35 cellular contexts compared by ENCODE assay signal in the genomic region with DNA sequence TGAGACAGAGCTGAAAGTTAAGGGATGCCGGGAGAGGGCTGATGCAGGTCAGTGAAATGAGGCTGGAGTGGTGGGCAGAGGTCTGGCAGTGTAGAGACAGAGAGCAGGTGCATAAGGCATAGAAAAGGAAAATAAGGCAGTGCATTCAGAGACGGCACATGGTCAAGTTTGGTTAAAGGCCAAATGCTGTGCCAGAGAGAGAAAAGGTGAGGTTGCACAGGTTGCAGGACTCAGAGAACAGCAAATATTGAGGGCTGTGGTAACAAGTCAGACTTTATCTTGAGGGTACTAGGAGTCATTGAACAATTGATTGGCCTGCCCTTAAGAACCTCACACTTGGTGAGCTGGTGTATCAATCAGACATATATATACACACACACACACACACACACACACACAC.
DNase-seq lines count a peak whose midpoint lies in the region; ATAC-seq, FAIRE-seq and TF ChIP-seq lines count a peak whose summit lies in the region.
"Had no signal": no experiment of that assay in that cellular context is flagged by ENCODE, and none has a peak within 500 bp of the region (broad histone marks: within the 10 kb centered on the region; RNA-seq: fewer than 3 reads in every experiment).

No MANE protein-coding gene starts in this region.

- DNase-seq in right lobe of liver (peak in 1 of 3 donors; percentile 68), HepG2 (ENCODE audit: low spot score) (no peak), HTR-8/SVneo (ENCODE audit: insufficient read length, low spot score) (no peak), left lobe of liver (ENCODE audit: low spot score) (peak; percentile 69), urothelium cell line (ENCODE audit: low spot score) (no peak), prostate gland (ENCODE audit: low spot score) (no peak), iPS-NIHi7 (ENCODE audit: extremely low spot score) (no peak), GM10266 (ENCODE audit: extremely low spot score) (no peak)
- DNase-seq: 8988T; ACHN; AML-193; BE2C; C1 segment of cervical spinal cord; Caco-2; Calu3; CD4-positive, alpha-beta memory T cell; CD4-positive, alpha-beta T cell; CD4-positive, CD25-positive, alpha-beta regulatory T cell; CD8-positive, alpha-beta memory T cell; CD8-positive, alpha-beta T cell; COR-L47; DMS 273 treated with DMSO at 0.1 percent for 48 hours; DMS153; DMS53; DMS79; DMS79 treated with DMSO at 0.1 percent for 48 hours; DND-41; EL had no signal

- H3K4me2 ChIP-seq in HepG2 (ENCODE audit: low read depth, low read length), result no peak overlapping the region
- H3K4me2 ChIP-seq: A549; BLaER1; BLaER1 treated with 17β-estradiol and CSF1 and Interleukin-3, amounts not matched to agents 10 nM and 100 nM had no signal

- no peak for TF ChIP-seq CTCF in right lobe of liver (IDR thresholded peaks at IDR 0.05)
- no peak for TF ChIP-seq CTCF in HepG2 (CRISPR knock-in tag; IDR thresholded peaks at IDR 0.05)
- TF ChIP-seq CTCF in prostate gland (IDR thresholded peaks at IDR 0.05), result no peak
- no peak for TF ChIP-seq CTCF in GM10266 (IDR thresholded peaks at IDR 0.05; ENCODE audit: control insufficient read depth, insufficient read depth, low read depth, missing control alignments)

- CTCF ChIA-PET in HepG2 (lab: Yijun Ruan, JAX; ENCODE audit: low intra/inter-chr PET ratio, low total read pairs), result no interaction called here

- in situ Hi-C loops in HepG2 (cut with HindIII; ENCODE audit: extremely low pct_ligation_motif_present, low pct_unique_long_range_greater_than_20kb), result no loop called here

- POLR2A ChIA-PET in HepG2 (lab: Yijun Ruan, JAX), result no interaction called here

- H3K36me3 ChIP-seq in right lobe of liver (no peaks in the 10 kb centered on the region), HepG2 (replicated peaks in 1 of 2; ENCODE audit: control insufficient read depth in 1 of 2, insufficient read depth in 2 of 2, low read length in 2 of 2) (no peaks in the 10 kb centered on the region), prostate gland (no peaks in the 10 kb centered on the region)
- H3K36me3 ChIP-seq: BE2C; BLaER1; BLaER1 treated with 17β-estradiol and CSF1 and Interleukin-3, amounts not matched to agents 10 nM and 100 nM had no signal

- ATAC-seq in right lobe of liver (peak; percentile 61 to 75 (median 70)), HepG2 (no peak), left lobe of liver (peak; percentile 77)
- ATAC-seq: A549; CD8-positive, alpha-beta T cell had no signal

- WGBS in right lobe of liver (ENCODE audit: insufficient coverage, low coverage, low lambda C conversion rate, missing lambda C conversion rate), result 59% methylated on average over 2 of the region's 2 CpGs
- WGBS in HepG2 (ENCODE audit: low lambda C conversion rate), result 28% methylated on average over 2 of the region's 2 CpGs
- 98% methylated on average over 2 of the region's 2 CpGs for WGBS in prostate gland

- no peaks in the 10 kb centered on the region for H3K9me3 ChIP-seq in right lobe of liver
- H3K9me3 ChIP-seq in HepG2 (ENCODE audit: low read length), result 0 out of 2 replicates have a peak, but pooled peaks cover 15% of the 10 kb centered on the region
- no peaks in the 10 kb centered on the region for H3K9me3 ChIP-seq in prostate gland
- H3K9me3 ChIP-seq: A549, BE2C, BLaER1, Caco-2 had no signal

- intact Hi-C loops in right lobe of liver (cut with DNase I), result no loop called here
- intact Hi-C loops in HepG2 (cut with micrococcal nuclease; ENCODE audit: unreplicated experiment), result no loop called here
- intact Hi-C loops in prostate gland (cut with DNase I), result no loop called here

- no peak overlapping the region for H3K27ac ChIP-seq in right lobe of liver
- no peak overlapping the region for H3K27ac ChIP-seq in HepG2 (ENCODE audit: extremely low read length, insufficient read depth, low read length)
- H3K27ac ChIP-seq in prostate gland, result no peak overlapping the region
- H3K27ac ChIP-seq: 22Rv1; A549; BLaER1; BLaER1 treated with 17β-estradiol and CSF1 and Interleukin-3, amounts not matched to agents 10 nM and 100 nM; C4-2B had no signal

- H3K9ac ChIP-seq in HepG2 (ENCODE audit: insufficient read depth, low read depth, low read length), result no peak overlapping the region
- H3K9ac ChIP-seq: BLaER1; BLaER1 treated with 17β-estradiol and CSF1 and Interleukin-3, amounts not matched to agents 10 nM and 100 nM had no signal

- no peak for TF ChIP-seq RAD21 in HepG2 (CRISPR knock-in tag; IDR thresholded peaks at IDR 0.05)

- H3K27me3 ChIP-seq in right lobe of liver (no peaks in the 10 kb centered on the region), HepG2 (ENCODE audit: control insufficient read depth in 1 of 2, insufficient read depth in 2 of 2, low read length in 2 of 2) (no peaks in the 10 kb centered on the region), prostate gland (replicated peaks; ENCODE audit: insufficient read depth) (no peaks in the 10 kb centered on the region)
- H3K27me3 ChIP-seq: BE2C; BLaER1; BLaER1 treated with 17β-estradiol and CSF1 and Interleukin-3, amounts not matched to agents 10 nM and 100 nM had no signal

- no peak overlapping the region for H3K4me3 ChIP-seq in right lobe of liver
- H3K4me3 ChIP-seq in HepG2 (replicated peaks in 1 of 3; ENCODE audit: insufficient read depth in 1 of 3, low read depth in 2 of 3, low read length in 3 of 3), result no peak overlapping the region
- no peak overlapping the region for H3K4me3 ChIP-seq in prostate gland
- H3K4me3 ChIP-seq: A549; BLaER1; BLaER1 treated with 17β-estradiol and CSF1 and Interleukin-3, amounts not matched to agents 10 nM and 100 nM had no signal

- TF ChIP-seq EP300 in HepG2 (IDR thresholded peaks at IDR 0.05; ENCODE audit: low read depth in 2 of 2, low read length in 2 of 2) (no peak), HepG2 (CRISPR knock-in tag; IDR thresholded peaks at IDR 0.05; ENCODE audit: borderline replicate concordance) (no peak)

- H3K4me1 ChIP-seq in right lobe of liver, result peaks cover 0 to 14% (median 2%) of the 10 kb centered on the region in 4 donors
- no peaks in the 10 kb centered on the region for H3K4me1 ChIP-seq in HepG2 (ENCODE audit: insufficient read depth, low read length)
- H3K4me1 ChIP-seq in prostate gland (replicated peaks), result no peaks in the 10 kb centered on the region
- H3K4me1 ChIP-seq: A549; BE2C; BLaER1; BLaER1 treated with 17β-estradiol and CSF1 and Interleukin-3, amounts not matched to agents 10 nM and 100 nM; Caco-2 had no signal

- FAIRE-seq in HepG2 (lab: Jason Lieb, UNC) (no peak), HTR-8/SVneo (lab: Jason Lieb, UNC) (peak; percentile 76), urothelium cell line (lab: Jason Lieb, UNC) (peak; percentile 58)
- FAIRE-seq: A204.1, A549, D721Med had no signal

- TF ChIP-seq POLR2A in right lobe of liver (IDR thresholded peaks at IDR 0.05), result no peak
- no peak for TF ChIP-seq POLR2A in HepG2 (IDR thresholded peaks at IDR 0.05; ENCODE audit: insufficient read depth in 1 of 2, low read depth in 2 of 2, low read length in 2 of 2)
- TF ChIP-seq POLR2A in prostate gland (IDR thresholded peaks at IDR 0.05), result no peak

- no peaks in the 10 kb centered on the region for H4K20me1 ChIP-seq in HepG2 (ENCODE audit: insufficient read depth, low read length)
- H4K20me1 ChIP-seq: BLaER1; BLaER1 treated with 17β-estradiol and CSF1 and Interleukin-3, amounts not matched to agents 10 nM and 100 nM had no signal

- H3K79me2 ChIP-seq in HepG2 (ENCODE audit: insufficient read depth, low read length), result no peaks in the 10 kb centered on the region

- no peak overlapping the region for H2AFZ ChIP-seq in HepG2 (ENCODE audit: low read length)

- no TSS peak for BruUV-seq in HepG2 (replicated peaks; lab: Mats Ljungman, UMichigan)

TF ChIP-seq in HepG2, 621 proteins besides CTCF, POLR2A, EP300 and RAD21 (continues in another document):
- TF ChIP-seq NR2C2 (CRISPR knock-in tag; IDR thresholded peaks at IDR 0.05; ENCODE audit: borderline replicate concordance), result no peak
- TF ChIP-seq, protein P1, sequence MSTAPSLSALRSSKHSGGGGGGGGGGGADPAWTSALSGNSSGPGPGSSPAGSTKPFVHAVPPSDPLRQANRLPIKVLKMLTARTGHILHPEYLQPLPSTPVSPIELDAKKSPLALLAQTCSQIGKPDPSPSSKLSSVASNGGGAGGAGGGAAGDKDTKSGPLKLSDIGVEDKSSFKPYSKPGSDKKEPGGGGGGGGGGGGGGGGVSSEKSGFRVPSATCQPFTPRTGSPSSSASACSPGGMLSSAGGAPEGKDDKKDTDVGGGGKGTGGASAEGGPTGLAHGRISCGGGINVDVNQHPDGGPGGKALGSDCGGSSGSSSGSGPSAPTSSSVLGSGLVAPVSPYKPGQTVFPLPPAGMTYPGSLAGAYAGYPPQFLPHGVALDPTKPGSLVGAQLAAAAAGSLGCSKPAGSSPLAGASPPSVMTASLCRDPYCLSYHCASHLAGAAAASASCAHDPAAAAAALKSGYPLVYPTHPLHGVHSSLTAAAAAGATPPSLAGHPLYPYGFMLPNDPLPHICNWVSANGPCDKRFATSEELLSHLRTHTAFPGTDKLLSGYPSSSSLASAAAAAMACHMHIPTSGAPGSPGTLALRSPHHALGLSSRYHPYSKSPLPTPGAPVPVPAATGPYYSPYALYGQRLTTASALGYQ (CRISPR knock-in tag; IDR thresholded peaks at IDR 0.05), result no peak
- TF ChIP-seq, protein P2, sequence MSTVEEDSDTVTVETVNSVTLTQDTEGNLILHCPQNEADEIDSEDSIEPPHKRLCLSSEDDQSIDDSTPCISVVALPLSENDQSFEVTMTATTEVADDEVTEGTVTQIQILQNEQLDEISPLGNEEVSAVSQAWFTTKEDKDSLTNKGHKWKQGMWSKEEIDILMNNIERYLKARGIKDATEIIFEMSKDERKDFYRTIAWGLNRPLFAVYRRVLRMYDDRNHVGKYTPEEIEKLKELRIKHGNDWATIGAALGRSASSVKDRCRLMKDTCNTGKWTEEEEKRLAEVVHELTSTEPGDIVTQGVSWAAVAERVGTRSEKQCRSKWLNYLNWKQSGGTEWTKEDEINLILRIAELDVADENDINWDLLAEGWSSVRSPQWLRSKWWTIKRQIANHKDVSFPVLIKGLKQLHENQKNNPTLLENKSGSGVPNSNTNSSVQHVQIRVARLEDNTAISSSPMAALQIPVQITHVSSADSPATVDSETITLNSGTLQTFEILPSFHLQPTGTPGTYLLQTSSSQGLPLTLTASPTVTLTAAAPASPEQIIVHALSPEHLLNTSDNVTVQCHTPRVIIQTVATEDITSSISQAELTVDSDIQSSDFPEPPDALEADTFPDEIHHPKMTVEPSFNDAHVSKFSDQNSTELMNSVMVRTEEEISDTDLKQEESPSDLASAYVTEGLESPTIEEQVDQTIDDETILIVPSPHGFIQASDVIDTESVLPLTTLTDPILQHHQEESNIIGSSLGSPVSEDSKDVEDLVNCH (CRISPR knock-in tag; IDR thresholded peaks at IDR 0.05), result no peak
- TF ChIP-seq ZNF530 (CRISPR knock-in tag; IDR thresholded peaks at IDR 0.05; ENCODE audit: low read depth), result no peak
- TF ChIP-seq, protein P3, sequence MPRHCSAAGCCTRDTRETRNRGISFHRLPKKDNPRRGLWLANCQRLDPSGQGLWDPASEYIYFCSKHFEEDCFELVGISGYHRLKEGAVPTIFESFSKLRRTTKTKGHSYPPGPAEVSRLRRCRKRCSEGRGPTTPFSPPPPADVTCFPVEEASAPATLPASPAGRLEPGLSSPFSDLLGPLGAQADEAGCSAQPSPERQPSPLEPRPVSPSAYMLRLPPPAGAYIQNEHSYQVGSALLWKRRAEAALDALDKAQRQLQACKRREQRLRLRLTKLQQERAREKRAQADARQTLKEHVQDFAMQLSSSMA (CRISPR knock-in tag; IDR thresholded peaks at IDR 0.05), result no peak
- no peak for TF ChIP-seq ZNF143 (CRISPR knock-in tag; IDR thresholded peaks at IDR 0.05)
- TF ChIP-seq NFRKB (IDR thresholded peaks at IDR 0.05), result no peak
